Comparison of ENCODE assay signal across 8 cellular contexts in genomic region chr11:6353367-6353987, GRCh38. TPM values are rescaled to one million over a fixed set of nuclear protein-coding genes. Genes with fewer than 3 reads are reported as not detected.
A peak's percentile ranks its signal among the peaks of the same experiment; 100 is the strongest.
DNase-seq lines count a peak whose midpoint lies in the region; ATAC-seq, FAIRE-seq and TF ChIP-seq lines count a peak whose summit lies in the region.

No MANE protein-coding gene starts in this region.

- TF ChIP-seq EP300 in ovary (IDR thresholded peaks at IDR 0.05), result no peak

- H3K9me3 ChIP-seq in ovary (no peaks in the 10 kb centered on the region), uterus (no peaks in the 10 kb centered on the region)

- peaks cover 12% of the 10 kb centered on the region for H3K4me1 Mint-ChIP-seq in activated T-helper 1 cell treated with anti-CD3 and anti-CD28 coated beads, Interleukin-12 subunit alpha, Interleukin-12 subunit beta, Interleukin-2, Interleukin-4 antibody, amounts not matched to agents 30 ng/mL and 10 ng/mL and 1 ng/mL, durations not matched to agents 14 hours and 24 hours and 36 hours (ENCODE audit: low read depth)

- H3K27me3 ChIP-seq in ovary, result no peaks in the 10 kb centered on the region
- no peaks in the 10 kb centered on the region for H3K27me3 ChIP-seq in uterus

- no peak overlapping the region for H3K4me3 ChIP-seq in Jurkat, Clone E6-1 (ENCODE audit: low read length)
- H3K4me3 ChIP-seq in foreskin fibroblast (ENCODE audit: low read depth in 1 of 2, low read length in 2 of 2) (no peak overlapping the region), ovary (no peak overlapping the region), uterus (no peak overlapping the region)

- DNase-seq in DMS79 treated with DMSO at 0.1 percent for 48 hours (lab: John Stamatoyannopoulos, UW) (peak; percentile 61), RCC 7860 (ENCODE audit: low spot score) (peak; percentile 48), foreskin fibroblast (peak; percentile 18 to 66), ovary (peak; percentile 42 to 66 (median 60)), uterus (peak; percentile 51 to 53)
- DNase-seq in Jurkat, Clone E6-1 (ENCODE audit: low read depth, low spot score), result peak; percentile 38
- peak; percentile 47 for DNase-seq in activated T-helper 1 cell treated with anti-CD3 and anti-CD28 coated beads, Interleukin-12 subunit alpha, Interleukin-12 subunit beta, Interleukin-2, Interleukin-4 antibody, amounts not matched to agents 30 ng/mL and 10 ng/mL and 1 ng/mL, durations not matched to agents 14 hours and 24 hours and 36 hours (ENCODE audit: low spot score)

- H3K9me3 Mint-ChIP-seq in activated T-helper 1 cell treated with anti-CD3 and anti-CD28 coated beads, Interleukin-12 subunit alpha, Interleukin-12 subunit beta, Interleukin-2, Interleukin-4 antibody, amounts not matched to agents 30 ng/mL and 10 ng/mL and 1 ng/mL, durations not matched to agents 14 hours and 24 hours and 36 hours, result no peaks in the 10 kb centered on the region

- H3K27me3 Mint-ChIP-seq in activated T-helper 1 cell treated with anti-CD3 and anti-CD28 coated beads, Interleukin-12 subunit alpha, Interleukin-12 subunit beta, Interleukin-2, Interleukin-4 antibody, amounts not matched to agents 30 ng/mL and 10 ng/mL and 1 ng/mL, durations not matched to agents 14 hours and 24 hours and 36 hours (ENCODE audit: insufficient read depth), result no peaks in the 10 kb centered on the region

- no peak for TF ChIP-seq POLR2A in ovary (IDR thresholded peaks at IDR 0.05)
- TF ChIP-seq POLR2A in uterus (IDR thresholded peaks at IDR 0.05), result no peak

- H3K27ac ChIP-seq in ovary (no peak overlapping the region), uterus (no peak overlapping the region)

- TF ChIP-seq CTCF in foreskin fibroblast (IDR thresholded peaks at IDR 0.05; ENCODE audit: low read depth, low read length), result peak; percentile 97
- peak; percentile 75 to 91 (median 84) for TF ChIP-seq CTCF in ovary (IDR thresholded peaks at IDR 0.05)
- peak; percentile 90 to 94 (median 90) for TF ChIP-seq CTCF in uterus (IDR thresholded peaks at IDR 0.05)

- H3K36me3 Mint-ChIP-seq in activated T-helper 1 cell treated with anti-CD3 and anti-CD28 coated beads, Interleukin-12 subunit alpha, Interleukin-12 subunit beta, Interleukin-2, Interleukin-4 antibody, amounts not matched to agents 30 ng/mL and 10 ng/mL and 1 ng/mL, durations not matched to agents 14 hours and 24 hours and 36 hours (ENCODE audit: low read depth), result no peaks in the 10 kb centered on the region

- WGBS in ovary, 3 donors, result 9 to 10% (median 10%) methylated on average over 5 of the region's 5 CpGs

- peak; percentile 89 for ATAC-seq in GM21526 (IDR thresholded peaks at IDR 0.05; ENCODE audit: low FRiP score, unreplicated experiment)

- intact Hi-C loops in activated T-helper 1 cell treated with anti-CD3 and anti-CD28 coated beads, Interleukin-12 subunit alpha, Interleukin-12 subunit beta, Interleukin-2, Interleukin-4 antibody, amounts not matched to agents 30 ng/mL and 10 ng/mL and 1 ng/mL, durations not matched to agents 14 hours and 24 hours and 36 hours (cut with micrococcal nuclease), result loop anchor here (1.0 to 10.0 kb wide), 8 partner anchors 33 to 759 kb away; partner anchors contain the start of genes CAVIN3, CNGA4, OR52N2 and TRIM22
- intact Hi-C loops in ovary (cut with DNase I), result loop anchor here in 2 of 4 donors (10.0 kb wide), 2 partner anchors 59 to 99 kb away; partner anchors contain the start of gene CCKBR (in 1 of the 2)
- intact Hi-C loops in uterus (cut with DNase I; ENCODE audit: low total_unique reads), result loop anchor here (10.0 kb wide), 1 partner anchor 329 kb away; no protein-coding TSS in a partner anchor

- H3K4me1 ChIP-seq in ovary (ENCODE audit: insufficient read depth) (no peaks in the 10 kb centered on the region), uterus (peaks cover 0 to 6% of the 10 kb centered on the region in 2 donors)

- no peak overlapping the region for H3K4me3 Mint-ChIP-seq in activated T-helper 1 cell treated with anti-CD3 and anti-CD28 coated beads, Interleukin-12 subunit alpha, Interleukin-12 subunit beta, Interleukin-2, Interleukin-4 antibody, amounts not matched to agents 30 ng/mL and 10 ng/mL and 1 ng/mL, durations not matched to agents 14 hours and 24 hours and 36 hours

- H3K36me3 ChIP-seq in ovary, result no peaks in the 10 kb centered on the region
- H3K36me3 ChIP-seq in uterus, result no peaks in the 10 kb centered on the region

- FAIRE-seq in RCC 7860 (lab: Jason Lieb, UNC), result no peak

- no peak overlapping the region for H3K27ac Mint-ChIP-seq in activated T-helper 1 cell treated with anti-CD3 and anti-CD28 coated beads, Interleukin-12 subunit alpha, Interleukin-12 subunit beta, Interleukin-2, Interleukin-4 antibody, amounts not matched to agents 30 ng/mL and 10 ng/mL and 1 ng/mL, durations not matched to agents 14 hours and 24 hours and 36 hours

RNA-seq across cellular contexts. Expression of gene CAVIN3, which starts 33.2 kb away (rescaled TPM):
- polyA plus RNA-seq in Jurkat, Clone E6-1 (2012; ENCODE audit: insufficient read depth, insufficient read length), result not detected
- 16.5 and 17.2 TPM in 2 replicates for total RNA-seq in activated T-helper 1 cell treated with anti-CD3 and anti-CD28 coated beads, Interleukin-12 subunit alpha, Interleukin-12 subunit beta, Interleukin-2, Interleukin-4 antibody, amounts not matched to agents 30 ng/mL and 10 ng/mL and 1 ng/mL, durations not matched to agents 14 hours and 24 hours and 36 hours
- total RNA-seq in ovary (100 to 1,000 TPM in 1 of 7 donors, 10 to 100 TPM in 6; 43.3 to 119 (median 70.3) TPM), uterus (100 to 1,000 TPM in 2 of 4 donors, 10 to 100 TPM in 2; 78.8 to 388 (median 107) TPM)
- 10 to 100 TPM; 36.7 to 61.2 TPM for polyA plus RNA-seq in ovary

RNA-seq across cellular contexts. Expression of gene SMPD1, which starts 36.8 kb away (rescaled TPM):
- polyA plus RNA-seq in Jurkat, Clone E6-1 (2012; ENCODE audit: insufficient read depth, insufficient read length), result 6.5 TPM
- 8.5 and 9.4 TPM in 2 replicates for total RNA-seq in activated T-helper 1 cell treated with anti-CD3 and anti-CD28 coated beads, Interleukin-12 subunit alpha, Interleukin-12 subunit beta, Interleukin-2, Interleukin-4 antibody, amounts not matched to agents 30 ng/mL and 10 ng/mL and 1 ng/mL, durations not matched to agents 14 hours and 24 hours and 36 hours
- 10 to 100 TPM; 12.9 to 35.4 (median 30.7) TPM for total RNA-seq in ovary
- polyA plus RNA-seq in ovary, result 10 to 100 TPM; 16.8 to 50.5 TPM
- 10 to 100 TPM in 3 of 4 donors, 1 to 10 TPM in 1; 5.9 to 36.4 (median 26.0) TPM for total RNA-seq in uterus
